ENCODE assay signal across 9 cellular contexts in the genomic region with DNA sequence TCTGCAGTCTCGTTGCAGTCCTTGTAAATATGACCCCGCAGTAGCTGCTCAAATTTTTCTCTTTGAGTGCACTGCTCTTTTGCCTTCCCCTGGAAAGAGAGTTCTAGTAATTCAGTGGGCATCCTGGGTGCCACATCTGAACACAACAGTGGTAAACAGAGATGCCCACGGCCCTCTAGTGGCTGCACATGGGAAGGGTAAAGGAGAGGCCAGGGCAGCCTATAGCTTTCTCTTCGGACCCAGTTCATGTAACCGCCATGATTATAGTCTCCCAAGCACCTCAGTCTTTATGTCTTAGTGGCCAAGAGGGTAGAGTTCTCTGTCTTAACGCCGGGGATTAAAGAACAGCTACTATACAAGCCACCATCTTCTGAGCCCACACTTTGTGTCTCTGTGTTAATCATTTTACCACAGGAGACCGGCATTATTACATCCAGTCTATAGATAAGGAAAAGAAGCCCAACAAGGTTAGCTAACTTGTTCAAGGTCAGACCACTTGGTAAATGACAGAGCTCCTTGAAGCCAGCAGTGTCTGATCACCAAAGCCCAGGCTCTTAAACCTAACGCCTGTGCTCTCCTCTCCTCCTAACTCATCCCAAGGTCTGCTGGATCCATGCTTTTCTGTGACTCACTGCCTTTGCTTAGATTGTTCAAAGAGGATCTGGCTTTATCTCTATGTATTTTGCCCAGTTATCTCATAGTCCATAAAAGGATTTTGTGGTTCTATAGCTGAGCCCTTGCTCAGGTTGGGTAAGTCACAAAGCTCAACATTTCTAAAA.
DNase-seq lines count a peak whose midpoint lies in the region; ATAC-seq and TF ChIP-seq lines count a peak whose summit lies in the region.
"Had no signal": no experiment of that assay in that cellular context is flagged by ENCODE, and none has a peak within 500 bp of the region (broad histone marks: within the 10 kb centered on the region; RNA-seq: fewer than 3 reads in every experiment).

No MANE protein-coding gene starts in this region.

- DNase-seq in Calu3, result peak; percentile 46
- DNase-seq in HK-2 (ENCODE audit: unreplicated experiment), result peak; percentile 37
- peak; percentile 45 for DNase-seq in RWPE1 (ENCODE audit: low spot score)
- peak; percentile 23 for DNase-seq in astrocyte of the hippocampus (ENCODE audit: low read depth, low spot score)
- DNase-seq in left kidney (ENCODE audit: low read depth, low spot score), result peak; percentile 59
- DNase-seq in stimulated activated naive CD8-positive, alpha-beta T cell treated with anti-CD3 and anti-CD28 coated beads, Interleukin-15, amount 100 ng/mL, for 72 hours, result peak; percentile 42 to 45
- DNase-seq in ureter (ENCODE audit: low spot score), result no peak

- CTCF ChIA-PET in Calu3 (lab: Charles Lee) (interaction anchor here (0.6 to 1.1 kb wide), 3 partner anchors 18 to 243 kb away, joined by 3 read pairs; no protein-coding TSS in a partner anchor), RWPE1 (lab: Yijun Ruan, JAX) (interaction anchor here (0.5 to 1.5 kb wide), 18 partner anchors 14 to 806 kb away, joined by 3 to 6 read pairs (median 3); no protein-coding TSS in a partner anchor)

- intact Hi-C loops in Calu3 (cut with micrococcal nuclease; ENCODE audit: unreplicated experiment), result loop anchor here (1.0 kb wide), 1 partner anchor 184 kb away; no protein-coding TSS in a partner anchor

- TF ChIP-seq CTCF in Calu3 (IDR thresholded peaks at IDR 0.05; ENCODE audit: unreplicated experiment), result no peak
- peak; percentile 64 for TF ChIP-seq CTCF in RWPE1 (conservative IDR thresholded peaks at IDR 0.05; ENCODE audit: low read depth)

- H3K27me3 Mint-ChIP-seq in Calu3 (ENCODE audit: unreplicated experiment), result no peaks in the 10 kb centered on the region
- H3K27me3 Mint-ChIP-seq in stimulated activated naive CD8-positive, alpha-beta T cell treated with anti-CD3 and anti-CD28 coated beads, Interleukin-15, amount 100 ng/mL, for 72 hours, result no peaks in the 10 kb centered on the region

- H3K27ac Mint-ChIP-seq in Calu3 (ENCODE audit: unreplicated experiment), result no peak overlapping the region
- H3K27ac Mint-ChIP-seq in stimulated activated naive CD8-positive, alpha-beta T cell treated with anti-CD3 and anti-CD28 coated beads, Interleukin-15, amount 100 ng/mL, for 72 hours, result peak overlapping the region in 1 of 2 donors; percentile 60
- H3K27ac Mint-ChIP-seq: T-helper 1 cell treated with Interleukin-12 subunit alpha and Interleukin-12 subunit beta and Interleukin-4 antibody, amounts not matched to agents 30 μg/mL and 1 μg/mL, for 36 hours had no signal

- no peaks in the 10 kb centered on the region for H3K9me3 Mint-ChIP-seq in Calu3 (ENCODE audit: low read depth, unreplicated experiment)
- no peaks in the 10 kb centered on the region for H3K9me3 Mint-ChIP-seq in stimulated activated naive CD8-positive, alpha-beta T cell treated with anti-CD3 and anti-CD28 coated beads, Interleukin-15, amount 100 ng/mL, for 72 hours
- H3K9me3 Mint-ChIP-seq: T-helper 1 cell treated with Interleukin-12 subunit alpha and Interleukin-12 subunit beta and Interleukin-4 antibody, amounts not matched to agents 30 μg/mL and 1 μg/mL, for 36 hours had no signal

- peak; percentile 82 for ATAC-seq in GM19463 (IDR thresholded peaks at IDR 0.05; ENCODE audit: unreplicated experiment)
- ATAC-seq in stimulated activated naive CD8-positive, alpha-beta T cell treated with anti-CD3 and anti-CD28 coated beads, Interleukin-15, amount 100 ng/mL, for 72 hours, result peak; percentile 90

- no peaks in the 10 kb centered on the region for H3K36me3 Mint-ChIP-seq in Calu3 (ENCODE audit: insufficient read depth, unreplicated experiment)

- H3K4me3 Mint-ChIP-seq in Calu3 (ENCODE audit: low read depth, unreplicated experiment), result no peak overlapping the region
- H3K4me3 Mint-ChIP-seq in stimulated activated naive CD8-positive, alpha-beta T cell treated with anti-CD3 and anti-CD28 coated beads, Interleukin-15, amount 100 ng/mL, for 72 hours, result no peak overlapping the region
- H3K4me3 Mint-ChIP-seq: T-helper 1 cell treated with Interleukin-12 subunit alpha and Interleukin-12 subunit beta and Interleukin-4 antibody, amounts not matched to agents 30 μg/mL and 1 μg/mL, for 36 hours had no signal

- H3K4me1 Mint-ChIP-seq in Calu3 (ENCODE audit: low read depth, unreplicated experiment), result no peaks in the 10 kb centered on the region
- no peaks in the 10 kb centered on the region for H3K4me1 Mint-ChIP-seq in stimulated activated naive CD8-positive, alpha-beta T cell treated with anti-CD3 and anti-CD28 coated beads, Interleukin-15, amount 100 ng/mL, for 72 hours

- no peak overlapping the region for H3K27ac ChIP-seq in RWPE1

- BruUV-seq in Calu3 (replicated peaks; lab: Mats Ljungman, UMichigan), result no TSS peak

- POLR2A ChIA-PET in RWPE1 (lab: Yijun Ruan, JAX; ENCODE audit: low non-redundant PET), result no interaction called here
